Comparison of ENCODE assay signal across 8 cellular contexts in the genomic region with DNA sequence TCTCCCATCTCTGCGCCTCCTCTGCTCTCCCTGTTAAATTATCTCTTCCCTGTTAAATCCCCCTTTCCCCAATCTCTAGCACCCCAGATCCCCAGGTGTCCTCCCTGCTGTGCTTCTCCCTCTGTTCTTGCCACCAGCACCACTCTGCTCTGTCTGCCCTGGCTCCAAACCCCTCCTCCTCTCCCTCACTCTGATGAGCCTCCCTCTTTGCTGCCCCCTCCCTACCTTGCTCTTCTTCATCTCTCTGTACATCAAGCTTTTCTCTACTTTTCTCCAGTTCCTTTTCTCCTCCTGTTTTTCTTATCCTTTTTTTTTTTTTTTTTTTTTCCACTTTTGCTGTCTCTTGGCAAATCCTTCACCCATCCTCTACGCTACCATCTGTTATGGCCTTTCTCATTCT. TPM values are rescaled to one million over a fixed set of nuclear protein-coding genes. Genes with fewer than 3 reads are reported as not detected.
A peak's percentile ranks its signal among the peaks of the same experiment; 100 is the strongest.
DNase-seq lines count a peak whose midpoint lies in the region; ATAC-seq and TF ChIP-seq lines count a peak whose summit lies in the region.
"Not testable (repeated sequence)": the region's sequence is repeated elsewhere in the genome, so short reads cannot be mapped to it uniquely, and the experiment has no call there.

No MANE protein-coding gene starts in this region.

- H3K27ac ChIP-seq in IMR-90 (ENCODE audit: insufficient read depth, low read length); effector memory CD4-positive, alpha-beta T cell (ENCODE audit: insufficient read depth, low read length, poor library complexity, severe bottlenecking); iPS-18a (ENCODE audit: low read length): not testable (repeated sequence)
- H3K27ac ChIP-seq in Panc1 (ENCODE audit: low read length) (peak overlapping the region; percentile 82), stomach (peak overlapping the region; percentile 91 to 95 (median 93))

- CTCF ChIA-PET in IMR-90 (lab: Yijun Ruan, JAX); Panc1 (lab: Charles Lee): not testable (repeated sequence)

- not testable (repeated sequence) for H3K9me3 ChIP-seq in IMR-90 (ENCODE audit: control insufficient read depth, insufficient read depth, low read length); Panc1 (ENCODE audit: control insufficient read depth, insufficient read depth, low read depth, low read length); effector memory CD4-positive, alpha-beta T cell (ENCODE audit: control insufficient read depth, low read length); iPS-18a (ENCODE audit: control insufficient read depth, low read depth, low read length)
- H3K9me3 ChIP-seq in stomach, result peaks cover 6 to 11% (median 9%) of the 10 kb centered on the region in 4 donors

- not testable (repeated sequence) for TF ChIP-seq RAD21 in IMR-90 (IDR thresholded peaks at IDR 0.05; ENCODE audit: low read length)

- H3K9ac ChIP-seq in IMR-90 (ENCODE audit: low read depth, low read length), result peak overlapping the region; percentile 73; the same call in 1 of the 2 replicates
- H3K9ac ChIP-seq in iPS-18a (ENCODE audit: low read length), result peak overlapping the region; percentile 68

- not testable (repeated sequence) for H2AFZ ChIP-seq in IMR-90 (replicated peaks; ENCODE audit: low read length, poor library complexity)

- H3K23ac ChIP-seq in IMR-90 (ENCODE audit: low read depth, low read length), result not testable (repeated sequence)

- not testable (repeated sequence) for H3K18ac ChIP-seq in IMR-90 (ENCODE audit: low read depth, low read length)

- not testable (repeated sequence) for H2BK5ac ChIP-seq in IMR-90 (ENCODE audit: low read depth, low read length, poor library complexity, severe bottlenecking)

- H3K4me1 Mint-ChIP-seq in CD14-positive monocyte, result peaks cover 55% of the 10 kb centered on the region
- H3K4me1 Mint-ChIP-seq in activated T-helper 2 cell treated with anti-CD3 and anti-CD28 coated beads, Interferon-gamma antibody, Interleukin-2, Interleukin-4, amounts not matched to agents 10 μg/mL and 5 μg/mL and 100 μg/mL, durations not matched to agents 14 hours and 24 hours and 36 hours (ENCODE audit: low read depth), result peaks cover 26% of the 10 kb centered on the region
- H3K4me1 Mint-ChIP-seq in nephron progenitor cell, result peaks cover 40% of the 10 kb centered on the region

- WGBS in IMR-90 (ENCODE audit: extremely low coverage in 2 of 2, insufficient read length in 1 of 2), 2 experiments, result 83% methylated on average over 1 of the region's 2 CpGs; no CpG with 5 or more reads in 1 of the 2 experiments
- WGBS in stomach, 5 donors, result 12 to 36% (median 26%) methylated on average over 2 of the region's 2 CpGs

- H3K27me3 Mint-ChIP-seq in CD14-positive monocyte (ENCODE audit: low read depth in 3 of 3); activated T-helper 2 cell treated with anti-CD3 and anti-CD28 coated beads, Interferon-gamma antibody, Interleukin-2, Interleukin-4, amounts not matched to agents 10 μg/mL and 5 μg/mL and 100 μg/mL, durations not matched to agents 14 hours and 24 hours and 36 hours (ENCODE audit: low read depth); nephron progenitor cell (ENCODE audit: low read depth, poor library complexity): not testable (repeated sequence)

- not testable (repeated sequence) for H3K4me1 ChIP-seq in IMR-90 (ENCODE audit: control insufficient read depth, insufficient read depth, low read length); Panc1 (ENCODE audit: control insufficient read depth, insufficient read depth, low read length); effector memory CD4-positive, alpha-beta T cell (ENCODE audit: control insufficient read depth, insufficient read depth, low read length, poor library complexity, severe bottlenecking)
- H3K4me1 ChIP-seq in iPS-18a (ENCODE audit: control insufficient read depth, low read depth, low read length), result peaks cover 13% of the 10 kb centered on the region
- H3K4me1 ChIP-seq in stomach, result peaks cover 16 to 66% (median 57%) of the 10 kb centered on the region in 4 donors

- ATAC-seq in IMR-90 (ENCODE audit: low read depth); Panc1: not testable (repeated sequence)

- peaks cover 6 to 12% of the 10 kb centered on the region in 2 experiments; a peak in 2 of 4 replicates for H3K79me1 ChIP-seq in IMR-90 (ENCODE audit: low read depth in 1 of 2, low read length in 2 of 2)

- H2BK15ac ChIP-seq in IMR-90 (ENCODE audit: low read depth, low read length), result not testable (repeated sequence)

- H3K36me3 Mint-ChIP-seq in CD14-positive monocyte, result peaks cover 0 to 12% of the 10 kb centered on the region in 2 donors
- H3K36me3 Mint-ChIP-seq in activated T-helper 2 cell treated with anti-CD3 and anti-CD28 coated beads, Interferon-gamma antibody, Interleukin-2, Interleukin-4, amounts not matched to agents 10 μg/mL and 5 μg/mL and 100 μg/mL, durations not matched to agents 14 hours and 24 hours and 36 hours (ENCODE audit: low read depth), result peaks cover 40% of the 10 kb centered on the region
- H3K36me3 Mint-ChIP-seq in nephron progenitor cell (ENCODE audit: low read depth), result peaks cover 42% of the 10 kb centered on the region

- not testable (repeated sequence) for TF ChIP-seq EP300 in stomach (IDR thresholded peaks at IDR 0.05)

- intact Hi-C loops in CD14-positive monocyte (cut with micrococcal nuclease), result loop anchor here in 1 of 2 donors (5.0 to 10.0 kb wide), 2 partner anchors 157 to 256 kb away; a partner anchor contains a TSS
- intact Hi-C loops in IMR-90 (cut with micrococcal nuclease); Panc1 (cut with micrococcal nuclease; ENCODE audit: unreplicated experiment); stomach (cut with DNase I; ENCODE audit: low total_unique reads): not testable (repeated sequence)
- intact Hi-C loops in activated T-helper 2 cell treated with anti-CD3 and anti-CD28 coated beads, Interferon-gamma antibody, Interleukin-2, Interleukin-4, amounts not matched to agents 10 μg/mL and 5 μg/mL and 100 μg/mL, durations not matched to agents 14 hours and 24 hours and 36 hours (cut with micrococcal nuclease), result loop anchor here (2.0 to 10.0 kb wide), 3 partner anchors 161 to 453 kb away; a partner anchor contains a TSS

- not testable (repeated sequence) for H3K27me3 ChIP-seq in IMR-90 (ENCODE audit: control insufficient read depth, insufficient read depth, low read length); Panc1 (ENCODE audit: control insufficient read depth, insufficient read depth, low read length); effector memory CD4-positive, alpha-beta T cell (replicated peaks; ENCODE audit: control insufficient read depth, insufficient read depth, low read length, poor library complexity, severe bottlenecking); iPS-18a (ENCODE audit: control insufficient read depth, insufficient read depth, low read length); stomach

- H3K4me3 ChIP-seq in IMR-90 (ENCODE audit: insufficient read depth, low read depth, low read length), result peak overlapping the region; percentile 74
- H3K4me3 ChIP-seq in Panc1 (ENCODE audit: low read depth in 2 of 2, low read length in 2 of 2), result peak overlapping the region; percentile 79 to 96
- peak overlapping the region; percentile 67 for H3K4me3 ChIP-seq in effector memory CD4-positive, alpha-beta T cell (ENCODE audit: insufficient read depth, low read depth, low read length, poor library complexity, severe bottlenecking)
- H3K4me3 ChIP-seq in iPS-18a (ENCODE audit: low read length), result peak overlapping the region; percentile 89
- peak overlapping the region; percentile 70 to 80 (median 80) for H3K4me3 ChIP-seq in stomach

- H4K91ac ChIP-seq in IMR-90 (ENCODE audit: insufficient read depth, low read depth, low read length), result not testable (repeated sequence)

- not testable (repeated sequence) for H3K36me3 ChIP-seq in IMR-90 (ENCODE audit: control insufficient read depth, insufficient read depth, low read length); Panc1 (ENCODE audit: control insufficient read depth, insufficient read depth, low read length); effector memory CD4-positive, alpha-beta T cell (ENCODE audit: control insufficient read depth, insufficient read depth, low read length); iPS-18a (ENCODE audit: control insufficient read depth, low read depth, low read length)
- peaks cover 0 to 11% (median 3%) of the 10 kb centered on the region in 4 donors for H3K36me3 ChIP-seq in stomach

- H2AK9ac ChIP-seq in IMR-90 (replicated peaks; ENCODE audit: low read depth, low read length, poor library complexity), result not testable (repeated sequence)

- not testable (repeated sequence) for H2BK120ac ChIP-seq in IMR-90 (ENCODE audit: low read depth, low read length)

- BruUV-seq in IMR-90 (replicated peaks; lab: Mats Ljungman, UMichigan); Panc1 (replicated peaks; lab: Mats Ljungman, UMichigan): not testable (repeated sequence)

- peak overlapping the region in 1 of 2 experiments; percentile 94; a peak in 1 of 4 replicates for H4K8ac ChIP-seq in IMR-90 (ENCODE audit: low read depth in 2 of 2, low read length in 2 of 2)

- H2BK20ac ChIP-seq in IMR-90 (ENCODE audit: low read depth, low read length), result not testable (repeated sequence)

- not testable (repeated sequence) for H3K4ac ChIP-seq in IMR-90 (ENCODE audit: low read depth, low read length)

- H4K5ac ChIP-seq in IMR-90 (ENCODE audit: low read depth, low read length), result not testable (repeated sequence)

- H3K27ac Mint-ChIP-seq in CD14-positive monocyte (peak overlapping the region in 6 of 7 donors; percentile 84 to 95 (median 94)), nephron progenitor cell (peak overlapping the region; percentile 67)
- H3K27ac Mint-ChIP-seq in activated T-helper 2 cell treated with anti-CD3 and anti-CD28 coated beads, Interferon-gamma antibody, Interleukin-2, Interleukin-4, amounts not matched to agents 10 μg/mL and 5 μg/mL and 100 μg/mL, durations not matched to agents 14 hours and 24 hours and 36 hours, result peak overlapping the region; percentile 89

- in situ Hi-C loops in IMR-90 (cut with MboI; ENCODE audit: low sequenced_read_pairs); Panc1 (cut with HindIII; ENCODE audit: low pct_unique_long_range_greater_than_20kb, low sequenced_read_pairs): not testable (repeated sequence)

- H3K4me2 ChIP-seq in IMR-90 (ENCODE audit: low read depth, low read length), result peak overlapping the region; percentile 51

- not testable (repeated sequence) for H3K9me1 ChIP-seq in IMR-90 (ENCODE audit: insufficient read depth, low read length)

- not testable (repeated sequence) for H3K56ac ChIP-seq in IMR-90 (ENCODE audit: extremely low read depth, insufficient read depth, low read length)

- POLR2A ChIA-PET in IMR-90 (lab: Charles Lee; ENCODE audit: unreplicated experiment), result interaction anchor here (0.6 kb wide), 1 partner anchor 21 kb away, joined by 4 read pairs; no protein-coding TSS in a partner anchor
- POLR2A ChIA-PET in Panc1 (lab: Charles Lee), result interaction anchor here (0.6 kb wide), 1 partner anchor 118 kb away, joined by 8 read pairs; no protein-coding TSS in a partner anchor

- TF ChIP-seq POLR2A in IMR-90 (IDR thresholded peaks at IDR 0.05; ENCODE audit: low read depth, low read length); stomach (IDR thresholded peaks at IDR 0.05): not testable (repeated sequence)

- peaks cover 15 to 32% (median 30%) of the 10 kb centered on the region in 7 donors for H3K9me3 Mint-ChIP-seq in CD14-positive monocyte
- peaks cover 34% of the 10 kb centered on the region for H3K9me3 Mint-ChIP-seq in activated T-helper 2 cell treated with anti-CD3 and anti-CD28 coated beads, Interferon-gamma antibody, Interleukin-2, Interleukin-4, amounts not matched to agents 10 μg/mL and 5 μg/mL and 100 μg/mL, durations not matched to agents 14 hours and 24 hours and 36 hours
- peaks cover 41% of the 10 kb centered on the region for H3K9me3 Mint-ChIP-seq in nephron progenitor cell

- not testable (repeated sequence) for DNase-seq in CD14-positive monocyte (ENCODE audit: low spot score); IMR-90; Panc1 (ENCODE audit: low read depth, low spot score); activated T-helper 2 cell treated with anti-CD3 and anti-CD28 coated beads, Interferon-gamma antibody, Interleukin-2, Interleukin-4, amounts not matched to agents 10 μg/mL and 5 μg/mL and 100 μg/mL, durations not matched to agents 14 hours and 24 hours and 36 hours (ENCODE audit: low spot score); effector memory CD4-positive, alpha-beta T cell; stomach
- peak; percentile 12 for DNase-seq in nephron progenitor cell

- not testable (repeated sequence) for H2AK5ac ChIP-seq in IMR-90 (ENCODE audit: low read depth, low read length)

- dilution Hi-C loops in IMR-90 (cut with HindIII; ENCODE audit: low sequenced_read_pairs, unreplicated experiment), result not testable (repeated sequence)

- 0 out of 2 replicates have a peak overlapping the region, but pooled peaks have one; percentile 3 for H3K14ac ChIP-seq in IMR-90 (replicated peaks; ENCODE audit: low read depth, low read length)

- H4K20me1 ChIP-seq in IMR-90 (ENCODE audit: insufficient read depth, low read length), result not testable (repeated sequence)

- TF ChIP-seq CTCF in CD14-positive monocyte (IDR thresholded peaks at IDR 0.05); IMR-90 (conservative IDR thresholded peaks at IDR 0.05; ENCODE audit: low read depth, low read length); Panc1 (IDR thresholded peaks at IDR 0.05); nephron progenitor cell (IDR thresholded peaks at IDR 0.05); stomach (IDR thresholded peaks at IDR 0.05): not testable (repeated sequence)

- peak overlapping the region; percentile 95 to 100 for H3K4me3 Mint-ChIP-seq in CD14-positive monocyte
- H3K4me3 Mint-ChIP-seq in activated T-helper 2 cell treated with anti-CD3 and anti-CD28 coated beads, Interferon-gamma antibody, Interleukin-2, Interleukin-4, amounts not matched to agents 10 μg/mL and 5 μg/mL and 100 μg/mL, durations not matched to agents 14 hours and 24 hours and 36 hours (ENCODE audit: low read depth), result peak overlapping the region; percentile 90
- H3K4me3 Mint-ChIP-seq in nephron progenitor cell, result peak overlapping the region; percentile 92

RNA-seq across cellular contexts. Expression of a gene that starts 18.3 kb away (rescaled TPM):
- polyA plus RNA-seq in CD14-positive monocyte, result 1 to 10 TPM in 1 of 2 donors, under 1 TPM in 1; 0.71 to 1.4 TPM
- 6.1 TPM in 2 replicates for total RNA-seq in IMR-90 (2012; rRNA removed)
- 0.50 and 0.82 TPM in 2 replicates for polyA plus RNA-seq in IMR-90 (2012; rRNA removed)
- 0.10 and 0.15 TPM in 2 replicates for polyA plus RNA-seq in IMR-90 (2012; cell fraction: cytosol; rRNA removed)
- polyA plus RNA-seq in IMR-90 (2012; cell fraction: nucleus; rRNA removed; ENCODE audit: low replicate concordance), result 0.18 and 2.2 TPM in 2 replicates
- total RNA-seq in Panc1 (2021; ENCODE audit: unreplicated experiment), result 7.4 TPM
- polyA plus RNA-seq in Panc1 (2012; ENCODE audit: insufficient read length), result 2.3 TPM
- total RNA-seq in activated T-helper 2 cell treated with anti-CD3 and anti-CD28 coated beads, Interferon-gamma antibody, Interleukin-2, Interleukin-4, amounts not matched to agents 10 μg/mL and 5 μg/mL and 100 μg/mL, durations not matched to agents 14 hours and 24 hours and 36 hours, result 5.0 and 6.1 TPM in 2 replicates
- total RNA-seq in stomach, result 10 to 100 TPM in 2 of 5 donors, 1 to 10 TPM in 2, under 1 TPM in 1; 0.29 to 13.4 (median 9.3) TPM
- polyA plus RNA-seq in stomach, result 1 to 10 TPM; 2.6 to 5.7 (median 3.9) TPM

RNA-seq across cellular contexts. Expression of a gene that starts 21.2 kb away (rescaled TPM):
- 1 to 10 TPM; 2.0 to 4.3 TPM for polyA plus RNA-seq in CD14-positive monocyte
- total RNA-seq in IMR-90 (2012; rRNA removed), result 10.0 and 12.0 TPM in 2 replicates
- 1.2 and 1.6 TPM in 2 replicates for polyA plus RNA-seq in IMR-90 (2012; rRNA removed)
- 0.37 and 0.43 TPM in 2 replicates for polyA plus RNA-seq in IMR-90 (2012; cell fraction: cytosol; rRNA removed)
- 0.38 and 2.2 TPM in 2 replicates for polyA plus RNA-seq in IMR-90 (2012; cell fraction: nucleus; rRNA removed; ENCODE audit: low replicate concordance)
- total RNA-seq in Panc1 (2021; ENCODE audit: unreplicated experiment), result 7.1 TPM
- 3.2 TPM for polyA plus RNA-seq in Panc1 (2012; ENCODE audit: insufficient read length)
- 8.1 and 8.4 TPM in 2 replicates for total RNA-seq in activated T-helper 2 cell treated with anti-CD3 and anti-CD28 coated beads, Interferon-gamma antibody, Interleukin-2, Interleukin-4, amounts not matched to agents 10 μg/mL and 5 μg/mL and 100 μg/mL, durations not matched to agents 14 hours and 24 hours and 36 hours
- total RNA-seq in stomach, result 10 to 100 TPM in 4 of 5 donors, 1 to 10 TPM in 1; 2.9 to 41.4 (median 16.9) TPM
- 1 to 10 TPM; 3.2 to 4.0 (median 3.8) TPM for polyA plus RNA-seq in stomach

RNA-seq across cellular contexts. Expression of a gene that starts 44.1 kb away (rescaled TPM):
- polyA plus RNA-seq in CD14-positive monocyte (1 to 10 TPM; 1.6 to 4.4 TPM), IMR-90 (2012; rRNA removed) (1.9 and 3.4 TPM in 2 replicates), stomach (1 to 10 TPM in 2 of 3 donors, not detected in 1; 3.0 to 3.7 TPM)
- total RNA-seq in IMR-90 (2012; rRNA removed) (4.7 and 5.0 TPM in 2 replicates), Panc1 (2021; ENCODE audit: unreplicated experiment) (10.2 TPM), stomach (10 to 100 TPM in 4 of 5 donors, not detected in 1; 23.5 to 94.6 (median 33.2) TPM)
- 1.2 and 1.5 TPM in 2 replicates for polyA plus RNA-seq in IMR-90 (2012; cell fraction: cytosol; rRNA removed)
- polyA plus RNA-seq in IMR-90 (2012; cell fraction: nucleus; rRNA removed; ENCODE audit: low replicate concordance), result 4.1 and 10.8 TPM in 2 replicates
- 5.9 TPM for polyA plus RNA-seq in Panc1 (2012; ENCODE audit: insufficient read length)
- total RNA-seq in activated T-helper 2 cell treated with anti-CD3 and anti-CD28 coated beads, Interferon-gamma antibody, Interleukin-2, Interleukin-4, amounts not matched to agents 10 μg/mL and 5 μg/mL and 100 μg/mL, durations not matched to agents 14 hours and 24 hours and 36 hours, result 8.8 and 9.1 TPM in 2 replicates
